1 cellular context compared by ENCODE assay signal in the genomic region with DNA sequence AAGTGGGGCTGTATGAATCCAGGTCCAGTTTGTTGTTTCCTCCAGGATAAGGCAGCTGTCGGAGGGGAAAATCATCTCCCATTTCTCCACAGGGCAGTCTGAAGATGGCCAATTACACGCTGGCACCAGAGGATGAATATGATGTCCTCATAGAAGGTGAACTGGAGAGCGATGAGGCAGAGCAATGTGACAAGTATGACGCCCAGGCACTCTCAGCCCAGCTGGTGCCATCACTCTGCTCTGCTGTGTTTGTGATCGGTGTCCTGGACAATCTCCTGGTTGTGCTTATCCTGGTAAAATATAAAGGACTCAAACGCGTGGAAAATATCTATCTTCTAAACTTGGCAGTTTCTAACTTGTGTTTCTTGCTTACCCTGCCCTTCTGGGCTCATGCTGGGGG.
TF ChIP-seq lines count a peak whose summit lies in the region.

No MANE protein-coding gene starts in this region.

TF ChIP-seq in GM12878, 131 proteins besides CTCF, POLR2A, EP300 and RAD21:
- TF ChIP-seq POLR2AphosphoS2 (IDR thresholded peaks at IDR 0.05; ENCODE audit: low read depth, low read length), result no peak
- TF ChIP-seq IRF4 (IDR thresholded peaks at IDR 0.05; ENCODE audit: low read depth, low read length), result no peak
- TF ChIP-seq NBN (IDR thresholded peaks at IDR 0.05), result no peak
- TF ChIP-seq JUNB (IDR thresholded peaks at IDR 0.05), result no peak
